In the genomic region with DNA sequence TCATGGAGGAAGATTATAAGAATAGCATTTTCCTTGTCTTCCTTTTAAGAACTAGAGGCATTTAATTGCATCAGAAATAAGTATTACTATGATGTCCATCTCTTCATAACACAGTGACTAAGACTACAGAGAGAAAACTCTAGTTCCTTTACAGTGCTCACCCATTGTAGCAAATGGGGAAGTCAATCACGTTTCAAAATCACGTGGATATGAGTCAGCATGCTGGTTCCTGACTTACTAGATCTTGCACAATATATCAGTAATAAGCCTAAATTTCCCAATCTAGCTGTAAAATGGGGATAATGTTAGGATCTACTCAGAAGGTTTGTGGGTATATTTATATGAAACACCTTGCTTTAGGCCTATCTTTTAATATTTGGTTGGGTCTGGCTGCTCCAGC, we compare ENCODE assay signal across 9 cellular contexts.
DNase-seq lines count a peak whose midpoint lies in the region; ATAC-seq lines count a peak whose summit lies in the region.
"Had no signal": no experiment of that assay in that cellular context is flagged by ENCODE, and none has a peak within 500 bp of the region (broad histone marks: within the 10 kb centered on the region; RNA-seq: fewer than 3 reads in every experiment).

No MANE protein-coding gene starts in this region.

- intact Hi-C loops in Right ventricle myocardium superior (cut with DNase I): no loop called here

- ATAC-seq in HG02973 (IDR thresholded peaks at IDR 0.05; ENCODE audit: unreplicated experiment): peak; percentile 68
- ATAC-seq in HG03097 (IDR thresholded peaks at IDR 0.05; ENCODE audit: low FRiP score, unreplicated experiment): no peak
- ATAC-seq in Right ventricle myocardium superior (ENCODE audit: poor library complexity): no peak

- peak; percentile 54 for DNase-seq in EL
- peak; percentile 88 for DNase-seq in SIG-M5 (lab: John Stamatoyannopoulos, UW)
- peak; percentile 83 for DNase-seq in foreskin melanocyte
- no peak for DNase-seq in NCI-H345 treated with DMSO at 0.1 percent for 48 hours (lab: John Stamatoyannopoulos, UW; ENCODE audit: unreplicated experiment)
- DNase-seq in Right ventricle myocardium superior: no peak
- DNase-seq in D341Med (ENCODE audit: low spot score): no peak
- DNase-seq: hippocampal formation had no signal

Comparison
In these comparisons a context has a peak if more than half of its experiments do, and no peak if none do; other contexts are left out.
1. DNase-seq: peak in EL (single experiment), SIG-M5 (single experiment) and foreskin melanocyte (single experiment); none in NCI-H345 treated with DMSO at 0.1 percent for 48 hours (single experiment), Right ventricle myocardium superior (single experiment) and D341Med (single experiment).